In genomic region chr20:34709044-34709835, GRCh38 we compare ENCODE assay signal across 8 cellular contexts. TPM values are rescaled to one million over a fixed set of nuclear protein-coding genes. Genes with fewer than 3 reads are reported as not detected.
DNase-seq lines count a peak whose midpoint lies in the region; ATAC-seq and TF ChIP-seq lines count a peak whose summit lies in the region.

No MANE protein-coding gene starts in this region.

- CTCF ChIA-PET in T-cell (lab: Charles Lee) = interaction anchor here in 1 of 2 donors (1.1 to 1.2 kb wide), 3 partner anchors 164 to 172 kb away, joined by 3 read pairs; no protein-coding TSS in a partner anchor

- H3K4me3 ChIP-seq in GM23248 (peak overlapping the region; percentile 91), LNCaP clone FGC (ENCODE audit: low read depth, low read length) (peak overlapping the region; percentile 48), adrenal gland (peak overlapping the region; percentile 3 to 92 (median 61)), left ventricle myocardium inferior (peak overlapping the region; percentile 76), psoas muscle (peak overlapping the region; percentile 81), urinary bladder (ENCODE audit: low read depth, low read length) (peak overlapping the region; percentile 52)

- no peak for TF ChIP-seq CTCF in LNCaP clone FGC (IDR thresholded peaks at IDR 0.05; ENCODE audit: control insufficient read depth, extremely low read depth, insufficient read depth)
- no peak for TF ChIP-seq CTCF in adrenal gland (IDR thresholded peaks at IDR 0.05)
- no peak for TF ChIP-seq CTCF in left ventricle myocardium inferior (IDR thresholded peaks at IDR 0.05; ENCODE audit: borderline replicate concordance)
- TF ChIP-seq CTCF in psoas muscle (IDR thresholded peaks at IDR 0.05) = no peak

- peak; percentile 64 to 68 (median 67) for ATAC-seq in T-cell (replicated peaks in 1 of 4)
- peak; percentile 64 to 74 (median 70) for ATAC-seq in psoas muscle

- intact Hi-C loops in adrenal gland (cut with DNase I) = loop anchor here (10.0 kb wide), 1 partner anchor 134 kb away; no protein-coding TSS in a partner anchor
- intact Hi-C loops in left ventricle myocardium inferior (cut with micrococcal nuclease) = no loop called here
- intact Hi-C loops in psoas muscle (cut with DNase I) = loop anchor here (5.0 to 10.0 kb wide), 4 partner anchors 132 to 394 kb away; partner anchors contain the start of gene MAP1LC3A (in 1 of the 2)

- peaks cover 35% of the 10 kb centered on the region for H3F3A ChIP-seq in GM23248 (ENCODE audit: insufficient read depth)

- peak overlapping the region; percentile 87 for H3K4me2 ChIP-seq in GM23248 (ENCODE audit: unreplicated experiment)

- H3K36me3 ChIP-seq in GM23248 (ENCODE audit: low read depth) (no peaks in the 10 kb centered on the region), adrenal gland (replicated peaks in 1 of 2) (peaks cover 0 to 4% of the 10 kb centered on the region in 2 donors), left ventricle myocardium inferior (peaks cover 24% of the 10 kb centered on the region), psoas muscle (ENCODE audit: insufficient read depth in 1 of 2, low read depth in 1 of 2) (peaks cover 0 to 22% of the 10 kb centered on the region in 2 donors), urinary bladder (ENCODE audit: insufficient read depth) (peaks cover under 1% of the 10 kb centered on the region)

- 1 to 2% methylated on average over 32 to 60 of the region's 64 CpGs for WGBS in GM23248 (ENCODE audit: low coverage in 1 of 2, low lambda C conversion rate in 2 of 2, missing lambda C conversion rate in 2 of 2), 2 experiments
- WGBS in adrenal gland, 4 donors = 0 to 1% (median 1%) methylated on average over 7 to 64 of the region's 64 CpGs
- WGBS in psoas muscle, 3 donors = 9 to 27% (median 13%) methylated on average over 33 to 64 of the region's 64 CpGs
- under 1% methylated on average over 64 of the region's 64 CpGs for WGBS in urinary bladder

- H3K4me1 Mint-ChIP-seq in T-cell = peaks cover 24 to 36% (median 25%) of the 10 kb centered on the region in 3 donors

- no peaks in the 10 kb centered on the region for H3K27me3 ChIP-seq in GM23248 (replicated peaks; ENCODE audit: insufficient read depth)
- no peaks in the 10 kb centered on the region for H3K27me3 ChIP-seq in adrenal gland
- no peaks in the 10 kb centered on the region for H3K27me3 ChIP-seq in left ventricle myocardium inferior (ENCODE audit: low read depth)
- no peaks in the 10 kb centered on the region for H3K27me3 ChIP-seq in psoas muscle (ENCODE audit: insufficient read depth in 3 of 3, low read length in 2 of 3)

- H3K4me1 ChIP-seq in GM23248 (ENCODE audit: insufficient read depth) (peaks cover 26% of the 10 kb centered on the region), adrenal gland (replicated peaks in 1 of 2) (peaks cover 34 to 62% of the 10 kb centered on the region in 2 donors), left ventricle myocardium inferior (peaks cover 95% of the 10 kb centered on the region), psoas muscle (peaks cover 39% of the 10 kb centered on the region), urinary bladder (ENCODE audit: insufficient read depth) (no peaks in the 10 kb centered on the region)

- H3K9me3 ChIP-seq in GM23248 (ENCODE audit: low read depth) (no peaks in the 10 kb centered on the region), adrenal gland (replicated peaks in 1 of 3) (no peaks in the 10 kb centered on the region), left ventricle myocardium inferior (replicated peaks) (no peaks in the 10 kb centered on the region), psoas muscle (no peaks in the 10 kb centered on the region)

- POLR2A ChIA-PET in T-cell (lab: Charles Lee) = interaction anchor here in 1 of 2 donors (0.6 kb wide), 1 partner anchor 19 kb away, joined by 3 read pairs; no protein-coding TSS in a partner anchor

- H3K4me3 Mint-ChIP-seq in T-cell = peak overlapping the region; percentile 84 to 86 (median 85)

- H3K9me3 Mint-ChIP-seq in T-cell = no peaks in the 10 kb centered on the region

- peak; percentile 86 for DNase-seq in ELF-1 (ENCODE audit: low read depth, low spot score)
- peak; percentile 84 for DNase-seq in GM23248
- DNase-seq in LNCaP clone FGC (ENCODE audit: low read depth) = no peak
- peak; percentile 61 to 85 (median 71) for DNase-seq in T-cell
- DNase-seq in adrenal gland = peak; percentile 80 to 93 (median 88)
- peak; percentile 89 for DNase-seq in left ventricle myocardium inferior
- peak; percentile 85 to 89 for DNase-seq in psoas muscle

- peak overlapping the region; percentile 90 for H3K9ac ChIP-seq in GM23248

- no peaks in the 10 kb centered on the region for H3K9me2 ChIP-seq in GM23248 (ENCODE audit: insufficient read depth)

- peak overlapping the region; percentile 62 for H3K27ac ChIP-seq in GM23248
- H3K27ac ChIP-seq in adrenal gland = peak overlapping the region; percentile 75 to 96 (median 91)
- peak overlapping the region; percentile 99 for H3K27ac ChIP-seq in left ventricle myocardium inferior (replicated peaks)
- H3K27ac ChIP-seq in psoas muscle = peak overlapping the region; percentile 100
- peak overlapping the region; percentile 38 for H3K27ac ChIP-seq in urinary bladder (ENCODE audit: low read depth)

- H3K27me3 Mint-ChIP-seq in T-cell = no peaks in the 10 kb centered on the region

- TF ChIP-seq POLR2A in adrenal gland (IDR thresholded peaks at IDR 0.05) = peak in 1 of 2 donors; percentile 40

- peaks cover 4% of the 10 kb centered on the region for H3K36me3 Mint-ChIP-seq in T-cell

- peak overlapping the region; percentile 64 to 78 for H3K27ac Mint-ChIP-seq in T-cell

- H2AFZ ChIP-seq in GM23248 = peak overlapping the region; percentile 91

- in situ Hi-C loops in GM23248 (cut with MboI) = loop anchor here (25.0 kb wide), 1 partner anchor 397 kb away; the partner anchor contains the start of gene AHCY

- H3K79me2 ChIP-seq in GM23248 (ENCODE audit: insufficient read depth) = no peaks in the 10 kb centered on the region

- no peaks in the 10 kb centered on the region for H4K20me1 ChIP-seq in GM23248 (ENCODE audit: insufficient read depth)

RNA-seq across cellular contexts. Expression of gene TP53INP2, which starts 5.1 kb away (rescaled TPM):
- total RNA-seq in GM23248 (2014; rRNA removed; shearing (Covaris generic)) = 2.4 and 3.9 TPM in 2 replicates
- polyA plus RNA-seq in GM23248 (2016; fragmentation: Nextera tagmentation; extraction: Ambion mirVana) (4.4 and 4.9 TPM in 2 replicates), adrenal gland (10 to 100 TPM; 15.4 to 58.2 (median 18.6) TPM), psoas muscle (10 to 100 TPM; 20.5 to 42.8 (median 23.8) TPM), urinary bladder (47.1 TPM)
- total RNA-seq in T-cell (10 to 100 TPM in 2 of 5 donors, 1 to 10 TPM in 3; 1.3 to 56.7 (median 1.9) TPM), adrenal gland (10 to 100 TPM; 11.5 to 74.5 (median 20.1) TPM), left ventricle myocardium inferior (132 TPM), psoas muscle (10 to 100 TPM; 22.2 to 37.4 (median 27.8) TPM), urinary bladder (5.8 TPM)

RNA-seq across cellular contexts. Expression of gene PIGU, which starts 32.3 kb away (rescaled TPM):
- 12.5 and 21.6 TPM in 2 replicates for total RNA-seq in GM23248 (2014; rRNA removed; shearing (Covaris generic))
- polyA plus RNA-seq in GM23248 (2016; fragmentation: Nextera tagmentation; extraction: Ambion mirVana) (19.7 and 21.2 TPM in 2 replicates), adrenal gland (10 to 100 TPM; 16.8 to 64.1 (median 25.7) TPM), psoas muscle (10 to 100 TPM; 16.4 to 34.2 (median 17.1) TPM), urinary bladder (19.1 TPM)
- total RNA-seq in T-cell (10 to 100 TPM in 4 of 5 donors, 1 to 10 TPM in 1; 8.6 to 17.1 (median 13.6) TPM), adrenal gland (10 to 100 TPM; 19.6 to 33.7 (median 22.1) TPM), left ventricle myocardium inferior (13.7 TPM), psoas muscle (10 to 100 TPM in 3 of 4 donors, 1 to 10 TPM in 1; 9.5 to 15.0 (median 10.6) TPM), urinary bladder (17.3 TPM)

Comparison
In these comparisons a context has a peak if more than half of its experiments do, and no peak if none do; other contexts are left out.
1. H3K27ac ChIP-seq: peak in every context shown above with its lines; median percentile 100 in psoas muscle; 99 in left ventricle myocardium inferior; 91 in adrenal gland; 62 in GM23248; 38 in urinary bladder.